12 cellular contexts compared by ENCODE assay signal in the genomic region with DNA sequence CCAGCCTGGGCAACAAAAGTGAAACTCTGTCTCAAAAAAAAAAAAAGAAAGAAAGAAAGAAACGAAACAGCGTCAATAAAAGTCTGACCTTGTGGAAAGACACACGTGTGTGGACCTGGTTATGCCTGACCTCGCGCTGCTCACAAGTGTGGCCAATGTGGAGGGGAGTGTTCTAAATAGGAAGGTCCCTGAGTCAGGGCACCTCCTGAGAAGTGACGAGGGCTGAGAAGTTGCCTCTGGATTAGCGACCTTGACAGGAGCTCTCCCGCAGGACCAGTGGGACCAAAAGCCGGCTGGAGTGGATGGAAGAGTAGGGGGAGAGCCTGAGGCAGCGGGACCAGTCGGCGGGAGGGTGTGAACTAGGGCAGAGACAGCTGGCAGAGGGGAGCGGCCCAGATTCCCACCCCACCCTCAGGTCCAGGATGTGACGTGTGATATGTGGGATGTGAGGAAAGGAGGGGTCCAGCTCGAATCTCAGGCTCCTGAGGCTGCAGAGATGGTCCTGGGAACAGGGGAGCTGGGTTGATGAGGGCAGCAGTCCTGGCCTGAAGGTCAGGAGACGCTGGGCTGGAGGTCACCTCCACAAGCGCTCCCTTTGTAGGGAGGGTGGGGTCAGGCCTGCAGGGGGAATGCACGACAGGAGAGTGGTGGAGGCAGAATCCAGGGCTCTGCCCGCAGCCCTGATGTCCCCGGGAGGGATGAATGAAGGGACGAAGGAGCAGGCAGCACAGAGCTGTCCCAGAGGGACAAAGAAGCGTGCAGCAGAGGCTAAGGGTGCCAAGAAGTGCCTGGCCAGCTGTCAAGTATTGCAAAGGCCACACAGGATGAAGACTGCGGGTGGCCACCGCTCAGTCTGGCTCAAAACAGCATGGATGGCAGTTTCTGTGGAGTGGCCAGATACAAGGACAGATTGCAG. TPM values are rescaled to one million over a fixed set of nuclear protein-coding genes. Genes with fewer than 3 reads are reported as not detected.
DNase-seq lines count a peak whose midpoint lies in the region; ATAC-seq, FAIRE-seq and TF ChIP-seq lines count a peak whose summit lies in the region.
"Had no signal": no experiment of that assay in that cellular context is flagged by ENCODE, and none has a peak within 500 bp of the region (broad histone marks: within the 10 kb centered on the region; RNA-seq: fewer than 3 reads in every experiment).

No MANE protein-coding gene starts in this region.

- no peaks in the 10 kb centered on the region for H3K27me3 ChIP-seq in bronchial epithelial cell (ENCODE audit: control insufficient read depth, insufficient read depth, low read length)

- peaks cover 23% of the 10 kb centered on the region for H3K4me1 Mint-ChIP-seq in stimulated activated naive CD8-positive, alpha-beta T cell treated with anti-CD3 and anti-CD28 coated beads, Interleukin-15, Interleukin-2, amounts not matched to agents 100 ng/mL and 50 ng/mL, for 24 hours (ENCODE audit: low read depth)

- ATAC-seq in stimulated activated naive CD8-positive, alpha-beta T cell treated with anti-CD3 and anti-CD28 coated beads, Interleukin-15, Interleukin-2, amounts not matched to agents 100 U/mL and 50 U/mL, for 24 hours = no peak
- ATAC-seq in HG02588 (IDR thresholded peaks at IDR 0.05; ENCODE audit: unreplicated experiment) (no peak), HG03095 (IDR thresholded peaks at IDR 0.05; ENCODE audit: unreplicated experiment) (no peak)

- peak overlapping the region; percentile 15 for H3K27ac Mint-ChIP-seq in stimulated activated naive CD8-positive, alpha-beta T cell treated with anti-CD3 and anti-CD28 coated beads, Interleukin-15, Interleukin-2, amounts not matched to agents 100 ng/mL and 50 ng/mL, for 24 hours
- H3K27ac Mint-ChIP-seq: activated naive CD4-positive, alpha-beta T cell treated with anti-CD3 and anti-CD28 coated beads for 36 hours had no signal

- peaks cover 2% of the 10 kb centered on the region for H3K36me3 ChIP-seq in bronchial epithelial cell (ENCODE audit: control insufficient read depth, insufficient read depth, low read length)

- TF ChIP-seq CTCF in bronchial epithelial cell (IDR thresholded peaks at IDR 0.05; ENCODE audit: insufficient read depth, low read length, severe bottlenecking) = no peak

- H3K4me3 Mint-ChIP-seq in stimulated activated naive CD8-positive, alpha-beta T cell treated with anti-CD3 and anti-CD28 coated beads, Interleukin-15, Interleukin-2, amounts not matched to agents 100 ng/mL and 50 ng/mL, for 24 hours = no peak overlapping the region
- H3K4me3 Mint-ChIP-seq: activated naive CD4-positive, alpha-beta T cell treated with anti-CD3 and anti-CD28 coated beads for 36 hours; CD14-positive monocyte had no signal

- peak; percentile 32 for FAIRE-seq in bronchial epithelial cell (lab: Jason Lieb, UNC)
- FAIRE-seq: endothelial cell of umbilical vein, islet of Langerhans had no signal

- H3K4me3 ChIP-seq in bronchial epithelial cell (ENCODE audit: low read depth, low read length) = no peak overlapping the region

- H3K36me3 Mint-ChIP-seq in stimulated activated naive CD8-positive, alpha-beta T cell treated with anti-CD3 and anti-CD28 coated beads, Interleukin-15, Interleukin-2, amounts not matched to agents 100 ng/mL and 50 ng/mL, for 24 hours (ENCODE audit: low read depth) = peaks cover 25% of the 10 kb centered on the region

- no peak for DNase-seq in stimulated activated naive CD8-positive, alpha-beta T cell treated with anti-CD3 and anti-CD28 coated beads, Interleukin-15, Interleukin-2, amounts not matched to agents 100 U/mL and 50 U/mL, for 24 hours
- DNase-seq in bronchial epithelial cell (ENCODE audit: low read depth) (no peak), midbrain (lab: John Stamatoyannopoulos, UW) (peak; percentile 33), NCI-H146 treated with DMSO at 0.1 percent for 48 hours (lab: John Stamatoyannopoulos, UW; ENCODE audit: unreplicated experiment) (no peak)
- no peak for DNase-seq in stimulated activated CD8-positive, alpha-beta memory T cell treated with anti-CD3 and anti-CD28 coated beads, Interleukin-4, amount 100 ng/mL, for 48 hours
- DNase-seq: activated naive CD4-positive, alpha-beta T cell treated with anti-CD3 and anti-CD28 coated beads for 36 hours had no signal

- no peaks in the 10 kb centered on the region for H3K27me3 Mint-ChIP-seq in stimulated activated naive CD8-positive, alpha-beta T cell treated with anti-CD3 and anti-CD28 coated beads, Interleukin-15, Interleukin-2, amounts not matched to agents 100 ng/mL and 50 ng/mL, for 24 hours

- no peaks in the 10 kb centered on the region for H3K9me3 Mint-ChIP-seq in stimulated activated naive CD8-positive, alpha-beta T cell treated with anti-CD3 and anti-CD28 coated beads, Interleukin-15, Interleukin-2, amounts not matched to agents 100 ng/mL and 50 ng/mL, for 24 hours
- H3K9me3 Mint-ChIP-seq: activated naive CD4-positive, alpha-beta T cell treated with anti-CD3 and anti-CD28 coated beads for 36 hours had no signal

RNA-seq across cellular contexts. Expression of gene GPR68, which starts 24.8 kb away (rescaled TPM):
- total RNA-seq in bronchial epithelial cell = 0.77 and 1.8 TPM in 2 replicates
